In genomic region chr20:57400821-57401564, GRCh38 we compare ENCODE assay signal across 11 cellular contexts. TPM values are rescaled to one million over a fixed set of nuclear protein-coding genes. Genes with fewer than 3 reads are reported as not detected.
DNase-seq lines count a peak whose midpoint lies in the region; TF ChIP-seq lines count a peak whose summit lies in the region.
"Had no signal": no experiment of that assay in that cellular context is flagged by ENCODE, and none has a peak within 500 bp of the region (broad histone marks: within the 10 kb centered on the region; RNA-seq: fewer than 3 reads in every experiment).

No MANE protein-coding gene starts in this region.

- H3K27ac ChIP-seq in cardiac muscle cell (peak overlapping the region; percentile 93), left ventricle myocardium inferior (replicated peaks) (no peak overlapping the region), stomach smooth muscle (ENCODE audit: low read length) (peak overlapping the region; percentile 89)
- H3K27ac ChIP-seq: C4-2B had no signal

- intact Hi-C loops in left ventricle myocardium inferior (cut with micrococcal nuclease): no loop called here

- no peaks in the 10 kb centered on the region for H3K27me3 ChIP-seq in cardiac muscle cell
- H3K27me3 ChIP-seq in left ventricle myocardium inferior (ENCODE audit: low read depth): no peaks in the 10 kb centered on the region
- H3K27me3 ChIP-seq in stomach smooth muscle (ENCODE audit: control insufficient read depth in 1 of 2, insufficient read depth in 2 of 2, low read length in 2 of 2): no peaks in the 10 kb centered on the region

- no peak for TF ChIP-seq CTCF in cardiac muscle cell (IDR thresholded peaks at IDR 0.05; ENCODE audit: low read depth, low read length)
- TF ChIP-seq CTCF in left ventricle myocardium inferior (IDR thresholded peaks at IDR 0.05; ENCODE audit: borderline replicate concordance): no peak

- H3K4me3 ChIP-seq in cardiac muscle cell (no peak overlapping the region), left ventricle myocardium inferior (no peak overlapping the region), stomach smooth muscle (ENCODE audit: low read length in 2 of 2) (peak overlapping the region in 1 of 2 donors; percentile 63)

- H3K36me3 ChIP-seq in cardiac muscle cell: peaks cover 88% of the 10 kb centered on the region
- peaks cover 73% of the 10 kb centered on the region for H3K36me3 ChIP-seq in left ventricle myocardium inferior
- H3K36me3 ChIP-seq in stomach smooth muscle (ENCODE audit: control insufficient read depth in 2 of 2, insufficient read depth in 2 of 2, low read length in 2 of 2): peaks cover 38 to 47% of the 10 kb centered on the region in 2 donors

- H3K9me3 ChIP-seq in cardiac muscle cell (ENCODE audit: low read depth) (no peaks in the 10 kb centered on the region), left ventricle myocardium inferior (replicated peaks) (no peaks in the 10 kb centered on the region), stomach smooth muscle (ENCODE audit: control insufficient read depth in 2 of 2, low read length in 2 of 2) (no peaks in the 10 kb centered on the region)

- no peak overlapping the region for H3K9ac ChIP-seq in stomach smooth muscle (ENCODE audit: low read length in 2 of 2)

- DNase-seq in cardiac muscle cell (ENCODE audit: low read depth in 1 of 2, low spot score in 1 of 2) (no peak), left ventricle myocardium inferior (no peak), NCI-H2107 treated with DMSO at 0.1 percent for 48 hours (lab: John Stamatoyannopoulos, UW; ENCODE audit: unreplicated experiment) (peak; percentile 76), germinal center (ENCODE audit: low spot score) (peak; percentile 95), UCSD-AML1 (lab: John Stamatoyannopoulos, UW; ENCODE audit: unreplicated experiment) (no peak), NCI-H187 treated with DMSO at 0.1 percent for 48 hours (lab: John Stamatoyannopoulos, UW) (no peak)
- no peak for DNase-seq in NK-92 treated with Interleukin-12 subunit alpha and Interleukin-12 subunit beta, amount 100 ng/mL, for 24 hours (lab: John Stamatoyannopoulos, UW)
- DNase-seq: NCI-H2029 treated with DMSO at 0.1 percent for 48 hours, T-helper 9 cell had no signal

- H3K4me1 ChIP-seq in cardiac muscle cell (ENCODE audit: low read depth): peaks cover 61% of the 10 kb centered on the region
- H3K4me1 ChIP-seq in left ventricle myocardium inferior: peaks cover 83% of the 10 kb centered on the region
- H3K4me1 ChIP-seq in stomach smooth muscle (ENCODE audit: control insufficient read depth, insufficient read depth, low read length): peaks cover 94% of the 10 kb centered on the region

RNA-seq across cellular contexts. Expression of gene RBM38, which starts 9.8 kb away (rescaled TPM):
- total RNA-seq in cardiac muscle cell: 420 and 625 TPM in 2 replicates
- polyA plus RNA-seq in cardiac muscle cell: 404 and 626 TPM in 2 replicates
- 75.5 TPM for total RNA-seq in left ventricle myocardium inferior

RNA-seq across cellular contexts. Expression of gene RAE1, which starts 49.9 kb away (rescaled TPM):
- 34.2 and 46.1 TPM in 2 replicates for total RNA-seq in cardiac muscle cell
- polyA plus RNA-seq in cardiac muscle cell: 72.4 and 74.1 TPM in 2 replicates
- 15.3 TPM for total RNA-seq in left ventricle myocardium inferior

Comparison
In these comparisons a context has a peak if more than half of its experiments do, and no peak if none do; other contexts are left out.
1. DNase-seq: peak in NCI-H2107 treated with DMSO at 0.1 percent for 48 hours (single experiment) and germinal center (single experiment); none in cardiac muscle cell (0 of 2), left ventricle myocardium inferior (single experiment), UCSD-AML1 (single experiment), NCI-H187 treated with DMSO at 0.1 percent for 48 hours (single experiment) and NK-92 treated with Interleukin-12 subunit alpha and Interleukin-12 subunit beta, amount 100 ng/mL, for 24 hours (single experiment).